In genomic region chr1:58881471-58881994, GRCh38 we compare ENCODE assay signal across 1 cellular context.
TF ChIP-seq lines count a peak whose summit lies in the region.

No MANE protein-coding gene starts in this region.

TF ChIP-seq in K562, 482 proteins besides CTCF, POLR2A, EP300 and RAD21 (continued from another document and continues in another):
- TF ChIP-seq GTF2B (IDR thresholded peaks at IDR 0.05; ENCODE audit: extremely low read depth, insufficient read length) (no peak), GMEB1 (CRISPR knock-in tag; IDR thresholded peaks at IDR 0.05) (no peak), XRCC5 (IDR thresholded peaks at IDR 0.05; ENCODE audit: low read depth, low read length) (no peak), ARHGAP35 (IDR thresholded peaks at IDR 0.05; ENCODE audit: partially characterized antibody) (no peak), EHMT2 (IDR thresholded peaks at IDR 0.05) (no peak), TRIM24 (IDR thresholded peaks at IDR 0.05) (peak; percentile 89 to 94), MAX (CRISPR knock-in tag; IDR thresholded peaks at IDR 0.05) (peak; percentile 64), AFF1 (IDR thresholded peaks at IDR 0.05; ENCODE audit: low read depth in 1 of 2, partially characterized antibody in 2 of 2) (peak in 1 of 2 experiments; percentile 61), XRCC3 (IDR thresholded peaks at IDR 0.05) (no peak), NR0B1 (IDR thresholded peaks at IDR 0.05; ENCODE audit: partially characterized antibody) (no peak), ATF2 (CRISPR knock-in tag; IDR thresholded peaks at IDR 0.05) (no peak), NONO (IDR thresholded peaks at IDR 0.05; ENCODE audit: low read depth in 2 of 2, low read length in 1 of 2) (peak in 1 of 2 experiments; percentile 37; a peak in 1 of 4 replicates), TCFL5 (CRISPR knock-in tag; conservative IDR thresholded peaks at IDR 0.05) (no peak), REST (CRISPR knock-in tag; IDR thresholded peaks at IDR 0.05; ENCODE audit: low read depth) (no peak), CBX8 (IDR thresholded peaks at IDR 0.05; ENCODE audit: borderline replicate concordance, extremely low read depth, low read depth, low read length, poor library complexity, severe bottlenecking) (no peak), CTCFL (IDR thresholded peaks at IDR 0.05; ENCODE audit: borderline replicate concordance, insufficient read depth, low read depth, low read length, poor library complexity, severe bottlenecking) (no peak), STAT6 (CRISPR knock-in tag; IDR thresholded peaks at IDR 0.05) (no peak), RBM22 (IDR thresholded peaks at IDR 0.05; ENCODE audit: low read depth, low read length, poor library complexity, severe bottlenecking) (no peak), NR4A1 (CRISPR knock-in tag; IDR thresholded peaks at IDR 0.05) (no peak), NR4A1 (tag; IDR thresholded peaks at IDR 0.05) (peak; percentile 80; the same call in 1 of the 2 replicates), FOS (IDR thresholded peaks at IDR 0.05; ENCODE audit: extremely low read depth, insufficient read length) (peak; percentile 41), SIRT6 (IDR thresholded peaks at IDR 0.05; ENCODE audit: low read depth, low read length) (no peak), ELF2 (CRISPR knock-in tag; IDR thresholded peaks at IDR 0.05) (no peak), ZSCAN29 (IDR thresholded peaks at IDR 0.05) (no peak), ESRRA (IDR thresholded peaks at IDR 0.05; ENCODE audit: borderline replicate concordance, low read depth) (peak; percentile 80; the same call in 1 of the 2 replicates), RHOXF2B (CRISPR knock-in tag; conservative IDR thresholded peaks at IDR 0.05) (no peak), GTF2A2 (tag; IDR thresholded peaks at IDR 0.05) (no peak), TEAD1 (CRISPR knock-in tag; IDR thresholded peaks at IDR 0.05) (0 out of 4 replicates have a peak, but pooled peaks have one; percentile 6 to 47), HLTF (IDR thresholded peaks at IDR 0.05) (no peak), EP400 (IDR thresholded peaks at IDR 0.05) (peak; percentile 48), PHF8 (IDR thresholded peaks at IDR 0.05; ENCODE audit: borderline replicate concordance, low read length) (no peak), ILF3 (IDR thresholded peaks at IDR 0.05; ENCODE audit: borderline replicate concordance) (no peak), SREBF1 (IDR thresholded peaks at IDR 0.05; ENCODE audit: borderline replicate concordance, low read depth, low read length) (no peak), NR2C1 (IDR thresholded peaks at IDR 0.05) (peak; percentile 87), NR2C1 (tag; IDR thresholded peaks at IDR 0.05) (peak; percentile 93), RBM39 (optimal IDR thresholded peaks at IDR 0.05; ENCODE audit: low read depth, low read length) (no peak), DIDO1 (tag; IDR thresholded peaks at IDR 0.05; ENCODE audit: low read depth) (no peak), MCM5 (IDR thresholded peaks at IDR 0.05; ENCODE audit: low read depth) (no peak), ELK3 (CRISPR knock-in tag; IDR thresholded peaks at IDR 0.05) (no peak), THRAP3 (IDR thresholded peaks at IDR 0.05; ENCODE audit: borderline replicate concordance) (no peak), MYBL2 (IDR thresholded peaks at IDR 0.05; ENCODE audit: low read depth) (no peak), MYBL2 (CRISPR knock-in tag; IDR thresholded peaks at IDR 0.05; ENCODE audit: borderline replicate concordance) (no peak), ZNF3 (CRISPR knock-in tag; IDR thresholded peaks at IDR 0.05) (no peak), ATF1 (CRISPR knock-in tag; IDR thresholded peaks at IDR 0.05) (no peak), ATF1 (tag; IDR thresholded peaks at IDR 0.05) (peak; percentile 34; the same call in 1 of the 2 replicates), TCF15 (CRISPR knock-in tag; IDR thresholded peaks at IDR 0.05) (no peak)
